ENCODE assay signal across 8 cellular contexts in genomic region chr14:99729991-99730875, GRCh38.
DNase-seq lines count a peak whose midpoint lies in the region; ATAC-seq and TF ChIP-seq lines count a peak whose summit lies in the region.

No MANE protein-coding gene starts in this region.

- peak overlapping the region; percentile 48 for H3K4me3 ChIP-seq in AG09309 (ENCODE audit: control insufficient read depth, low read depth, low read length)

- DNase-seq in AG09309 (ENCODE audit: low read depth) (no peak), T47D (ENCODE audit: low read depth in 1 of 2, low spot score in 1 of 2) (peak; percentile 57 to 91), islet precursor cell (peak; percentile 87)
- DNase-seq in stimulated activated CD4-positive, alpha-beta T cell treated with anti-CD3 and anti-CD28 coated beads, Interleukin-1b, Interleukin-23, amount 100 ng/mL, for 1 hour (ENCODE audit: low read depth in 2 of 2): peak; percentile 27 to 67

- TF ChIP-seq CTCF in AG09309 (IDR thresholded peaks at IDR 0.05; ENCODE audit: control insufficient read depth, insufficient read depth, low read depth, low read length, missing control alignments) (peak; percentile 77), LNCAP (IDR thresholded peaks at IDR 0.05) (peak; percentile 97), VCaP (conservative IDR thresholded peaks at IDR 0.05) (peak; percentile 95)

- in situ Hi-C loops in T47D (cut with HindIII; ENCODE audit: low pct_unique_long_range_greater_than_20kb, low sequenced_read_pairs): no loop called here

- peak overlapping the region; percentile 55; the same call in 1 of the 2 replicates for H3K27ac ChIP-seq in VCaP

- peak; percentile 78 for ATAC-seq in GM19351 (IDR thresholded peaks at IDR 0.05; ENCODE audit: unreplicated experiment)
- ATAC-seq in HG02588 (IDR thresholded peaks at IDR 0.05; ENCODE audit: unreplicated experiment): no peak
